Comparison of ENCODE assay signal across 8 cellular contexts in genomic region chr6:125956506-125957390, GRCh38. TPM values are rescaled to one million over a fixed set of nuclear protein-coding genes. Genes with fewer than 3 reads are reported as not detected.
DNase-seq lines count a peak whose midpoint lies in the region; ATAC-seq and TF ChIP-seq lines count a peak whose summit lies in the region.

HINT3 (plus strand) TSS chr6:125956770; CDS start chr6:125956978, 208 bp downstream.

- peak within 1 kb of the TSS; percentile 97 for H3K9ac ChIP-seq in mucosa of stomach (ENCODE audit: low read length)

- peak within 1 kb of the TSS; percentile 91 to 98 for H3K27ac ChIP-seq in esophagus (ENCODE audit: low read depth in 2 of 2, low read length in 1 of 2)

- WGBS in esophagus, 2 donors = 0 to 1% methylated on average over 72 to 82 of the region's 82 CpGs

- H3K4me3 ChIP-seq in esophagus (ENCODE audit: low read depth in 1 of 2, low read length in 2 of 2) (peak within 1 kb of the TSS; percentile 95 to 96), mucosa of stomach (ENCODE audit: low read length) (peak within 1 kb of the TSS; percentile 52)

- peaks cover 0 to 4% of the 10 kb centered on the region in 2 donors for H3K4me1 ChIP-seq in esophagus (ENCODE audit: control insufficient read depth in 2 of 2, insufficient read depth in 2 of 2, low read length in 1 of 2)
- H3K4me1 ChIP-seq in mucosa of stomach (ENCODE audit: control insufficient read depth, insufficient read depth, low read length) = peaks cover 25% of the 10 kb centered on the region

- H3K27me3 Mint-ChIP-seq in activated T-cell treated with anti-CD3 and anti-CD28 coated beads, Interleukin-2, amount 50 U/mL, for 4 hours (ENCODE audit: low read depth) = no peaks in the 10 kb centered on the region

- peak; percentile 93 for ATAC-seq in GM21723 (IDR thresholded peaks at IDR 0.05; ENCODE audit: unreplicated experiment)
- ATAC-seq in activated T-cell treated with anti-CD3 and anti-CD28 coated beads, Interleukin-2, amount 50 U/mL, for 4 hours = peak; percentile 89 to 90

- H3K9me3 ChIP-seq in esophagus (ENCODE audit: control insufficient read depth in 2 of 2, insufficient read depth in 1 of 2, low read depth in 1 of 2, low read length in 1 of 2) = no peaks in the 10 kb centered on the region
- H3K9me3 ChIP-seq in mucosa of stomach (ENCODE audit: control insufficient read depth, low read length) = no peaks in the 10 kb centered on the region

- H3K27me3 ChIP-seq in esophagus (ENCODE audit: control insufficient read depth in 1 of 2, insufficient read depth in 2 of 2, low read length in 2 of 2) (no peaks in the 10 kb centered on the region), mucosa of stomach (ENCODE audit: control insufficient read depth, insufficient read depth, low read length) (no peaks in the 10 kb centered on the region)

- H3K36me3 ChIP-seq in esophagus (ENCODE audit: control insufficient read depth in 2 of 2, insufficient read depth in 2 of 2, low read length in 1 of 2) = no peaks in the 10 kb centered on the region
- H3K36me3 ChIP-seq in mucosa of stomach (ENCODE audit: control insufficient read depth, insufficient read depth, low read length) = no peaks in the 10 kb centered on the region

- peaks cover 7% of the 10 kb centered on the region for H3K4me1 Mint-ChIP-seq in activated T-cell treated with anti-CD3 and anti-CD28 coated beads, Interleukin-2, amount 50 U/mL, for 4 hours (ENCODE audit: low read depth)

- no peaks in the 10 kb centered on the region for H3K36me3 Mint-ChIP-seq in activated T-cell treated with anti-CD3 and anti-CD28 coated beads, Interleukin-2, amount 50 U/mL, for 4 hours (ENCODE audit: insufficient read depth)

- no peaks in the 10 kb centered on the region for H3K9me3 Mint-ChIP-seq in activated T-cell treated with anti-CD3 and anti-CD28 coated beads, Interleukin-2, amount 50 U/mL, for 4 hours

- DNase-seq in DMS79 treated with DMSO at 0.1 percent for 48 hours (lab: John Stamatoyannopoulos, UW) (peak; percentile 94), KG1 (lab: John Stamatoyannopoulos, UW) (peak; percentile 97)
- peak; percentile 99 for DNase-seq in activated T-cell treated with anti-CD3 and anti-CD28 coated beads, Interleukin-2, amount 50 U/mL, for 4 hours
- DNase-seq in stimulated activated CD8-positive, alpha-beta memory T cell treated with anti-CD3 and anti-CD28 coated beads, Interleukin-7, amount 100 ng/mL, for 1 hour (ENCODE audit: low read depth in 2 of 2) = peak; percentile 95 to 97

- H3K4me3 Mint-ChIP-seq in activated T-cell treated with anti-CD3 and anti-CD28 coated beads, Interleukin-2, amount 50 U/mL, for 4 hours = no peak within 1 kb of the TSS

TF ChIP-seq in PFSK-1, 5 proteins besides CTCF, POLR2A, EP300 and RAD21:
- TF ChIP-seq POLR2AphosphoS5 (IDR thresholded peaks at IDR 0.05; ENCODE audit: low read depth, low read length) (peak; percentile 94), FOXP2 (optimal IDR thresholded peaks at IDR 0.05; ENCODE audit: borderline replicate concordance, extremely low read depth, extremely low read length, insufficient read depth) (peak; percentile 98), TAF1 (IDR thresholded peaks at IDR 0.05; ENCODE audit: borderline replicate concordance, insufficient read depth, low read length) (peak; percentile 94), SIN3A (IDR thresholded peaks at IDR 0.05; ENCODE audit: borderline replicate concordance, insufficient read depth, low read length) (peak; percentile 93; the same call in 1 of the 2 replicates), REST (IDR thresholded peaks at IDR 0.05; ENCODE audit: insufficient read depth in 1 of 2, low read depth in 2 of 2, low read length in 2 of 2) (0 out of 4 replicates have a peak, but pooled peaks have one; percentile 47 to 58)

RNA-seq across cellular contexts. Expression of gene HINT3, which starts in this region (rescaled TPM):
- polyA plus RNA-seq in PFSK-1 (2012; ENCODE audit: insufficient read length, low read depth) = 15.2 TPM
- total RNA-seq in activated T-cell treated with anti-CD3 and anti-CD28 coated beads, Interleukin-2, amount 50 U/mL, for 4 hours = 10 to 100 TPM; 12.8 to 13.9 (median 13.7) TPM
- 10 to 100 TPM in 1 of 2 donors, 1 to 10 TPM in 1; 2.8 to 10.1 TPM for polyA plus RNA-seq in esophagus

Comparison
In these comparisons a context has a peak if more than half of its experiments do, and no peak if none do; other contexts are left out.
1. Peak in every context shown above with its lines: DNase-seq, ATAC-seq, H3K4me3 ChIP-seq and H3K27ac ChIP-seq.